ENCODE assay signal across 30 cellular contexts in genomic region chr13:108586826-108587225, GRCh38. TPM values are rescaled to one million over a fixed set of nuclear protein-coding genes. Genes with fewer than 3 reads are reported as not detected.
"Had no signal": no experiment of that assay in that cellular context is flagged by ENCODE, and none has a peak within 500 bp of the region (broad histone marks: within the 10 kb centered on the region; RNA-seq: fewer than 3 reads in every experiment).

No MANE protein-coding gene starts in this region.

- ATAC-seq: activated CD4-positive, alpha-beta T cell treated with anti-CD3 and anti-CD28 coated beads for 36 hours; activated T-cell treated with anti-CD3 and anti-CD28 coated beads, Interleukin-2, amount 50 U/mL, for 4 hours; activated T-helper 17 cell treated with anti-CD3 and anti-CD28 coated beads, Interleukin-2, amount 50 U/mL, for 72 hours; body of pancreas; effector memory CD8-positive, alpha-beta T cell; gastroesophageal sphincter; heart right ventricle; T-helper 17 cell had no signal

- DNase-seq: activated CD4-positive, alpha-beta memory T cell treated with anti-CD3 and anti-CD28 coated beads, Interleukin-2, amount 10 ng/mL, durations not matched to agents 7 days and 5 days; activated CD4-positive, alpha-beta T cell treated with anti-CD3 and anti-CD28 coated beads for 36 hours; activated CD4-positive, alpha-beta T cell treated with anti-CD3 and anti-CD28 coated beads, Interleukin-2, amount 10 ng/mL, durations not matched to agents 7 days and 5 days; activated CD4-positive, alpha-beta T cell treated with anti-CD3 and anti-CD28 coated beads, Interleukin-2, amount 50 U/mL, for 4 hours; activated CD4-positive, CD25-positive, alpha-beta regulatory T cell; activated CD4-positive, CD25-positive, alpha-beta regulatory T cell treated with anti-CD3 and anti-CD28 coated beads, Interleukin-2, amount 50 U/mL, for 72 hours; activated effector memory CD4-positive, alpha-beta T cell treated with Interleukin-2 at 50 U/mL for 16 hours; activated gamma-delta T cell treated with Interleukin-2 at 50 U/mL for 16 hours; activated naive CD4-positive, alpha-beta T cell treated with anti-CD3 and anti-CD28 coated beads, Interleukin-2, amount 50 U/mL, for 16 hours; activated naive CD4-positive, alpha-beta T cell treated with Interleukin-2 at 50 U/mL for 16 hours; activated T-cell treated with anti-CD3 and anti-CD28 coated beads, Interleukin-2, amount 50 U/mL, for 4 hours; amygdala; aorta; body of pancreas; caudate nucleus; cortex of kidney; dermis blood vessel endothelial cell; effector CD4-positive, alpha-beta T cell; effector memory CD8-positive, alpha-beta T cell; esophagus squamous epithelium; foreskin melanocyte; heart right ventricle; T-helper 1 cell; T-helper 17 cell; T1000 had no signal

- H3K4me1 ChIP-seq: body of pancreas, esophagus squamous epithelium, gastroesophageal sphincter, heart right ventricle had no signal

- H3K9me3 ChIP-seq: esophagus squamous epithelium had no signal

- H3K4me3 ChIP-seq: body of pancreas, esophagus squamous epithelium, gastroesophageal sphincter, heart right ventricle had no signal

- H3K27ac ChIP-seq: body of pancreas, epithelial cell of prostate, esophagus squamous epithelium, gastroesophageal sphincter, heart right ventricle had no signal

- H3K4me1 Mint-ChIP-seq: activated CD4-positive, alpha-beta memory T cell treated with anti-CD3 and anti-CD28 coated beads, Interleukin-2, amount 10 ng/mL, durations not matched to agents 7 days and 5 days; activated CD4-positive, alpha-beta T cell treated with anti-CD3 and anti-CD28 coated beads for 36 hours; activated CD4-positive, alpha-beta T cell treated with anti-CD3 and anti-CD28 coated beads, Interleukin-2, amount 10 ng/mL, durations not matched to agents 7 days and 5 days; T-helper 17 cell had no signal

- H3K36me3 ChIP-seq: esophagus squamous epithelium, gastroesophageal sphincter, heart right ventricle had no signal

- H3K9me3 Mint-ChIP-seq: T-helper 2 cell treated with Interferon-gamma antibody and Interleukin-4, amounts not matched to agents 5 μg/mL and 100 μg/mL, for 36 hours had no signal

- H3K27ac Mint-ChIP-seq: activated CD4-positive, alpha-beta memory T cell treated with anti-CD3 and anti-CD28 coated beads, Interleukin-2, amount 10 ng/mL, durations not matched to agents 7 days and 5 days; activated CD4-positive, alpha-beta T cell treated with anti-CD3 and anti-CD28 coated beads for 36 hours; activated CD4-positive, alpha-beta T cell treated with anti-CD3 and anti-CD28 coated beads, Interleukin-2, amount 10 ng/mL, durations not matched to agents 7 days and 5 days; activated naive CD8-positive, alpha-beta T cell; activated T-helper 17 cell treated with anti-CD3 and anti-CD28 coated beads, Interleukin-2, amount 50 U/mL, for 72 hours; effector memory CD8-positive, alpha-beta T cell; T-helper 17 cell; T-helper 2 cell treated with Interferon-gamma antibody and Interleukin-4, amounts not matched to agents 5 μg/mL and 100 μg/mL, for 36 hours had no signal

- H3K27me3 Mint-ChIP-seq: activated CD4-positive, alpha-beta T cell treated with anti-CD3 and anti-CD28 coated beads, Interleukin-2, amount 10 ng/mL, durations not matched to agents 7 days and 5 days had no signal

- H3K4me3 Mint-ChIP-seq: activated CD4-positive, alpha-beta memory T cell treated with anti-CD3 and anti-CD28 coated beads, Interleukin-2, amount 10 ng/mL, durations not matched to agents 7 days and 5 days; activated CD4-positive, alpha-beta T cell treated with anti-CD3 and anti-CD28 coated beads for 36 hours; activated CD4-positive, alpha-beta T cell treated with anti-CD3 and anti-CD28 coated beads, Interleukin-2, amount 10 ng/mL, durations not matched to agents 7 days and 5 days; activated naive CD8-positive, alpha-beta T cell; activated T-cell treated with anti-CD3 and anti-CD28 coated beads, Interleukin-2, amount 50 U/mL, for 4 hours; activated T-helper 17 cell treated with anti-CD3 and anti-CD28 coated beads, Interleukin-2, amount 50 U/mL, for 72 hours; effector memory CD8-positive, alpha-beta T cell; T-helper 17 cell; T-helper 2 cell treated with Interferon-gamma antibody and Interleukin-4, amounts not matched to agents 5 μg/mL and 100 μg/mL, for 36 hours had no signal

- H3K36me3 Mint-ChIP-seq: activated naive CD8-positive, alpha-beta T cell had no signal

- H3K27me3 ChIP-seq: body of pancreas, esophagus squamous epithelium, gastroesophageal sphincter had no signal

RNA-seq across cellular contexts. Expression of gene MYO16, which starts 42.6 kb away (rescaled TPM):
- total RNA-seq: activated CD4-positive, alpha-beta memory T cell treated with anti-CD3 and anti-CD28 coated beads, Interleukin-2, amount 10 ng/mL, durations not matched to agents 7 days and 5 days; activated CD4-positive, alpha-beta T cell treated with anti-CD3 and anti-CD28 coated beads for 36 hours; activated CD4-positive, alpha-beta T cell treated with anti-CD3 and anti-CD28 coated beads, Interleukin-2, amount 10 ng/mL, durations not matched to agents 7 days and 5 days; activated T-helper 17 cell treated with anti-CD3 and anti-CD28 coated beads, Interleukin-2, amount 50 U/mL, for 72 hours; dermis blood vessel endothelial cell had no signal
- polyA plus RNA-seq: aorta had no signal
